ENCODE assay signal across 1 cellular context in genomic region chr10:125144693-125145623, GRCh38.
A peak's percentile ranks its signal among the peaks of the same experiment; 100 is the strongest.
TF ChIP-seq lines count a peak whose summit lies in the region.

No MANE protein-coding gene starts in this region.

TF ChIP-seq in K562, 482 proteins besides CTCF, POLR2A, EP300 and RAD21 (continued from another document and continues in another):
- TF ChIP-seq ZBTB12 (CRISPR knock-in tag; IDR thresholded peaks at IDR 0.05) = no peak
- peak; percentile 41; the same call in 1 of the 2 replicates for TF ChIP-seq EP400 (IDR thresholded peaks at IDR 0.05)
- TF ChIP-seq ZNF445 (CRISPR knock-in tag; IDR thresholded peaks at IDR 0.05; ENCODE audit: low read depth) = no peak
- no peak for TF ChIP-seq ATF6 (CRISPR knock-in tag; IDR thresholded peaks at IDR 0.05)
- peak; percentile 9; the same call in 1 of the 2 replicates for TF ChIP-seq TFAP4 (CRISPR knock-in tag; IDR thresholded peaks at IDR 0.05; ENCODE audit: borderline replicate concordance)
- TF ChIP-seq MCM5 (IDR thresholded peaks at IDR 0.05; ENCODE audit: low read depth) = no peak
- TF ChIP-seq, protein P1, sequence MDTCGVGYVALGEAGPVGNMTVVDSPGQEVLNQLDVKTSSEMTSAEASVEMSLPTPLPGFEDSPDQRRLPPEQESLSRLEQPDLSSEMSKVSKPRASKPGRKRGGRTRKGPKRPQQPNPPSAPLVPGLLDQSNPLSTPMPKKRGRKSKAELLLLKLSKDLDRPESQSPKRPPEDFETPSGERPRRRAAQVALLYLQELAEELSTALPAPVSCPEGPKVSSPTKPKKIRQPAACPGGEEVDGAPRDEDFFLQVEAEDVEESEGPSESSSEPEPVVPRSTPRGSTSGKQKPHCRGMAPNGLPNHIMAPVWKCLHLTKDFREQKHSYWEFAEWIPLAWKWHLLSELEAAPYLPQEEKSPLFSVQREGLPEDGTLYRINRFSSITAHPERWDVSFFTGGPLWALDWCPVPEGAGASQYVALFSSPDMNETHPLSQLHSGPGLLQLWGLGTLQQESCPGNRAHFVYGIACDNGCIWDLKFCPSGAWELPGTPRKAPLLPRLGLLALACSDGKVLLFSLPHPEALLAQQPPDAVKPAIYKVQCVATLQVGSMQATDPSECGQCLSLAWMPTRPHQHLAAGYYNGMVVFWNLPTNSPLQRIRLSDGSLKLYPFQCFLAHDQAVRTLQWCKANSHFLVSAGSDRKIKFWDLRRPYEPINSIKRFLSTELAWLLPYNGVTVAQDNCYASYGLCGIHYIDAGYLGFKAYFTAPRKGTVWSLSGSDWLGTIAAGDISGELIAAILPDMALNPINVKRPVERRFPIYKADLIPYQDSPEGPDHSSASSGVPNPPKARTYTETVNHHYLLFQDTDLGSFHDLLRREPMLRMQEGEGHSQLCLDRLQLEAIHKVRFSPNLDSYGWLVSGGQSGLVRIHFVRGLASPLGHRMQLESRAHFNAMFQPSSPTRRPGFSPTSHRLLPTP (IDR thresholded peaks at IDR 0.05; ENCODE audit: borderline replicate concordance, extremely low read depth, insufficient read length) = no peak
- TF ChIP-seq YBX1 (IDR thresholded peaks at IDR 0.05) = no peak
- TF ChIP-seq E4F1 (CRISPR knock-in tag; IDR thresholded peaks at IDR 0.05; ENCODE audit: borderline replicate concordance) = no peak
- TF ChIP-seq ZNF146 (CRISPR knock-in tag; IDR thresholded peaks at IDR 0.05; ENCODE audit: unreplicated experiment) = no peak
- no peak for TF ChIP-seq SNRNP70 (optimal IDR thresholded peaks at IDR 0.05; ENCODE audit: low read depth, low read length)
- TF ChIP-seq NFRKB (IDR thresholded peaks at IDR 0.05; ENCODE audit: low read depth) = no peak
- TF ChIP-seq HNRNPK (IDR thresholded peaks at IDR 0.05; ENCODE audit: low read depth, low read length, poor library complexity, severe bottlenecking) = no peak
- no peak for TF ChIP-seq ETV5 (CRISPR knock-in tag; IDR thresholded peaks at IDR 0.05; ENCODE audit: low read depth)
- TF ChIP-seq SETDB1 (IDR thresholded peaks at IDR 0.05; ENCODE audit: low read length) = no peak
- no peak for TF ChIP-seq ZFP30 (CRISPR knock-in tag; IDR thresholded peaks at IDR 0.05; ENCODE audit: borderline replicate concordance)
- TF ChIP-seq ETV6 (IDR thresholded peaks at IDR 0.05; ENCODE audit: borderline replicate concordance in 1 of 2, low read depth in 2 of 2, low read length in 1 of 2) = peak in 1 of 2 experiments; percentile 43; a peak in 1 of 4 replicates
- TF ChIP-seq ETV6 (CRISPR knock-in tag; IDR thresholded peaks at IDR 0.05; ENCODE audit: borderline replicate concordance) = no peak
- TF ChIP-seq ZSCAN32 (CRISPR knock-in tag; IDR thresholded peaks at IDR 0.05) = no peak
- no peak for TF ChIP-seq ID3 (CRISPR knock-in tag; IDR thresholded peaks at IDR 0.05)
- TF ChIP-seq ID3 (tag; IDR thresholded peaks at IDR 0.05) = no peak
- 0 out of 2 replicates have a peak, but pooled peaks have one; percentile 8 for TF ChIP-seq KLF16 (IDR thresholded peaks at IDR 0.05)
- TF ChIP-seq MGA (IDR thresholded peaks at IDR 0.05) = no peak
- TF ChIP-seq, protein P2, sequence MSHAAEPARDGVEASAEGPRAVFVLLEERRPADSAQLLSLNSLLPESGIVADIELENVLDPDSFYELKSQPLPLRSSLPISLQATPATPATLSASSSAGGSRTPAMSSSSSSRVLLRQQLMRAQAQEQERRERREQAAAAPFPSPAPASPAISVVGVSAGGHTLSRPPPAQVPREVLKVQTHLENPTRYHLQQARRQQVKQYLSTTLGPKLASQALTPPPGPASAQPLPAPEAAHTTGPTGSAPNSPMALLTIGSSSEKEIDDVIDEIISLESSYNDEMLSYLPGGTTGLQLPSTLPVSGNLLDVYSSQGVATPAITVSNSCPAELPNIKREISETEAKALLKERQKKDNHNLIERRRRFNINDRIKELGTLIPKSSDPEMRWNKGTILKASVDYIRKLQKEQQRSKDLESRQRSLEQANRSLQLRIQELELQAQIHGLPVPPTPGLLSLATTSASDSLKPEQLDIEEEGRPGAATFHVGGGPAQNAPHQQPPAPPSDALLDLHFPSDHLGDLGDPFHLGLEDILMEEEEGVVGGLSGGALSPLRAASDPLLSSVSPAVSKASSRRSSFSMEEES (CRISPR knock-in tag; IDR thresholded peaks at IDR 0.05) = no peak
- no peak for TF ChIP-seq NR2C2 (CRISPR knock-in tag; IDR thresholded peaks at IDR 0.05)
- TF ChIP-seq NR2C2 (tag; IDR thresholded peaks at IDR 0.05) = no peak
- TF ChIP-seq HDGF (IDR thresholded peaks at IDR 0.05) = no peak
- TF ChIP-seq RBBP5 (IDR thresholded peaks at IDR 0.05; ENCODE audit: borderline replicate concordance, insufficient read depth, low read length, poor library complexity, severe bottlenecking) = peak; percentile 46
- TF ChIP-seq ZBTB34 (CRISPR knock-in tag; IDR thresholded peaks at IDR 0.05) = no peak
- no peak for TF ChIP-seq PYGO2 (tag; IDR thresholded peaks at IDR 0.05)
- TF ChIP-seq FIP1L1 (IDR thresholded peaks at IDR 0.05; ENCODE audit: low read depth, low read length, poor library complexity, severe bottlenecking) = no peak
- peak; percentile 89 for TF ChIP-seq CTBP1 (IDR thresholded peaks at IDR 0.05; ENCODE audit: borderline replicate concordance)
